In genomic region chr15:74614744-74615312, GRCh38 we compare ENCODE assay signal across 8 cellular contexts. TPM values are rescaled to one million over a fixed set of nuclear protein-coding genes. Genes with fewer than 3 reads are reported as not detected.
DNase-seq lines count a peak whose midpoint lies in the region; ATAC-seq and TF ChIP-seq lines count a peak whose summit lies in the region.

No MANE protein-coding gene starts in this region.

- peak overlapping the region; percentile 97 for H3K27ac ChIP-seq in A673 (ENCODE audit: low read depth, low read length, poor library complexity, severe bottlenecking)
- peak overlapping the region; percentile 88 for H3K27ac ChIP-seq in epithelial cell of prostate
- peak overlapping the region; percentile 83 for H3K27ac ChIP-seq in muscle layer of duodenum (ENCODE audit: low read length)

- TSS peak; percentile 84 for BruUV-seq in A673 (replicated peaks; lab: Mats Ljungman, UMichigan)

- DNase-seq in A673 (ENCODE audit: low spot score) (peak; percentile 89), NOMO-1 treated with dmso at 0.1 percent for 144 hours (lab: John Stamatoyannopoulos, UW; ENCODE audit: unreplicated experiment) (peak; percentile 71), activated T-cell treated with anti-CD3 and anti-CD28 coated beads for 1 hour (ENCODE audit: low read depth) (peak; percentile 83), epithelial cell of prostate (ENCODE audit: low read depth, low spot score) (no peak)
- DNase-seq in stimulated activated CD8-positive, alpha-beta memory T cell treated with anti-CD3 and anti-CD28 coated beads, Interleukin-7, amount 100 ng/mL, for 4 hours (ENCODE audit: low read depth in 2 of 2), result peak; percentile 73 to 90

- peaks cover 6% of the 10 kb centered on the region for H3K36me3 ChIP-seq in A673 (ENCODE audit: insufficient read depth, low read length, poor library complexity, severe bottlenecking)
- peaks cover 6 to 10% of the 10 kb centered on the region in 2 donors for H3K36me3 ChIP-seq in muscle layer of duodenum (ENCODE audit: control insufficient read depth in 1 of 2, insufficient read depth in 2 of 2, low read length in 2 of 2)

- H3K4me1 ChIP-seq in A673 (ENCODE audit: insufficient read depth, low read length, poor library complexity, severe bottlenecking), result peaks cover 13% of the 10 kb centered on the region
- peaks cover 6 to 25% of the 10 kb centered on the region in 2 donors for H3K4me1 ChIP-seq in muscle layer of duodenum (ENCODE audit: control insufficient read depth in 1 of 2, insufficient read depth in 2 of 2, low read length in 2 of 2)

- CTCF ChIA-PET in A673 (lab: Charles Lee), result no interaction called here

- H3K9me3 ChIP-seq in A673 (ENCODE audit: low read depth, low read length, poor library complexity, severe bottlenecking), result no peaks in the 10 kb centered on the region
- no peaks in the 10 kb centered on the region for H3K9me3 ChIP-seq in muscle layer of duodenum (ENCODE audit: control insufficient read depth in 1 of 2, low read length in 2 of 2)

- intact Hi-C loops in A673 (cut with micrococcal nuclease; ENCODE audit: unreplicated experiment), result loop anchor here (2.0 to 5.0 kb wide), 2 partner anchors 74 to 243 kb away; partner anchors contain the start of gene ARID3B

- H3K4me3 ChIP-seq in A673 (ENCODE audit: low read depth, low read length, poor library complexity, severe bottlenecking), result peak overlapping the region; percentile 69
- peak overlapping the region; percentile 74 to 89 for H3K4me3 ChIP-seq in muscle layer of duodenum (ENCODE audit: low read depth in 1 of 2, low read length in 2 of 2)

- POLR2A ChIA-PET in A673 (lab: Charles Lee; ENCODE audit: low non-redundant PET), result interaction anchor here (0.5 kb wide), 1 partner anchor 31 kb away, joined by 13 read pairs; no protein-coding TSS in a partner anchor

- TF ChIP-seq CTCF in A673 (conservative IDR thresholded peaks at IDR 0.05; ENCODE audit: low read depth, low read length), result no peak

- ATAC-seq in GM18861 (IDR thresholded peaks at IDR 0.05; ENCODE audit: unreplicated experiment), result peak; percentile 35
- peak; percentile 42 for ATAC-seq in HG03097 (IDR thresholded peaks at IDR 0.05; ENCODE audit: low FRiP score, unreplicated experiment)

- H3K27me3 ChIP-seq in A673 (replicated peaks; ENCODE audit: insufficient read depth, low read depth, low read length, poor library complexity), result no peaks in the 10 kb centered on the region
- no peaks in the 10 kb centered on the region for H3K27me3 ChIP-seq in muscle layer of duodenum (ENCODE audit: low read depth, low read length)

RNA-seq across cellular contexts. Expression of gene CLK3, which starts 0.8 kb away (rescaled TPM):
- 66.8 and 75.5 TPM in 2 replicates for total RNA-seq in A673 (2021)
